8 cellular contexts compared by ENCODE assay signal in genomic region chrX:24676403-24677024, GRCh38. TPM values are rescaled to one million over a fixed set of nuclear protein-coding genes. Genes with fewer than 3 reads are reported as not detected.
DNase-seq lines count a peak whose midpoint lies in the region; ATAC-seq and TF ChIP-seq lines count a peak whose summit lies in the region.

No MANE protein-coding gene starts in this region.

- DNase-seq in RKO (ENCODE audit: low spot score) (peak; percentile 25), vagina (ENCODE audit: extremely low spot score in 2 of 2) (no peak), MG63 (no peak), T-helper 9 cell (no peak)

- ATAC-seq in gastroesophageal sphincter: peak; percentile 25
- no peak for ATAC-seq in HG03108 (IDR thresholded peaks at IDR 0.05; ENCODE audit: unreplicated experiment)

- WGBS in gastroesophageal sphincter (ENCODE audit: low coverage in 1 of 2), 2 donors: 0 to 11% methylated on average over 1 to 5 of the region's 5 CpGs

- no peaks in the 10 kb centered on the region for H3K4me1 ChIP-seq in gastroesophageal sphincter
- no peaks in the 10 kb centered on the region for H3K4me1 ChIP-seq in vagina

- H3K27ac ChIP-seq in 22Rv1 (no peak overlapping the region), gastroesophageal sphincter (no peak overlapping the region), vagina (no peak overlapping the region)

- H3K4me3 ChIP-seq in gastroesophageal sphincter: no peak overlapping the region
- H3K4me3 ChIP-seq in vagina: no peak overlapping the region
- H3K4me3 ChIP-seq in MG63: no peak overlapping the region

- no peak for TF ChIP-seq POLR2A in gastroesophageal sphincter (IDR thresholded peaks at IDR 0.05)
- TF ChIP-seq POLR2A in vagina (IDR thresholded peaks at IDR 0.05): no peak

- no peaks in the 10 kb centered on the region for H3K36me3 ChIP-seq in gastroesophageal sphincter
- no peaks in the 10 kb centered on the region for H3K36me3 ChIP-seq in vagina
- H3K36me3 ChIP-seq in MG63: no peaks in the 10 kb centered on the region

- no peaks in the 10 kb centered on the region for H3K27me3 ChIP-seq in gastroesophageal sphincter
- no peaks in the 10 kb centered on the region for H3K27me3 ChIP-seq in vagina
- H3K27me3 ChIP-seq in MG63: no peaks in the 10 kb centered on the region

- peak; percentile 69 for TF ChIP-seq CTCF in 22Rv1 (IDR thresholded peaks at IDR 0.05)
- TF ChIP-seq CTCF in GM12872 (IDR thresholded peaks at IDR 0.05; ENCODE audit: insufficient read depth, low read depth, low read length): peak; percentile 45; the same call in 2 of the 3 replicates
- peak in 3 of 4 experiments; percentile 6 to 52 (median 33) for TF ChIP-seq CTCF in gastroesophageal sphincter (IDR thresholded peaks at IDR 0.05)
- peak in 2 of 3 experiments; percentile 14 to 32 for TF ChIP-seq CTCF in vagina (IDR thresholded peaks at IDR 0.05)

- intact Hi-C loops in vagina (cut with DNase I): no loop called here

- TF ChIP-seq EP300 in gastroesophageal sphincter (IDR thresholded peaks at IDR 0.05): no peak

- H3K9me3 ChIP-seq in gastroesophageal sphincter (no peaks in the 10 kb centered on the region), vagina (no peaks in the 10 kb centered on the region), MG63 (no peaks in the 10 kb centered on the region)

RNA-seq across cellular contexts. Expression of gene POLA1, which starts 17.2 kb away (rescaled TPM):
- 10 to 100 TPM; 12.0 to 15.6 (median 12.5) TPM for total RNA-seq in gastroesophageal sphincter
- total RNA-seq in vagina: 17.2 TPM
- 11.3 and 19.9 TPM in 2 replicates for total RNA-seq in MG63 (2014; rRNA removed; shearing (Covaris generic); ENCODE audit: low replicate concordance)

RNA-seq across cellular contexts. Expression of gene PCYT1B, which starts 29.4 kb away (rescaled TPM):
- total RNA-seq in gastroesophageal sphincter (10 to 100 TPM in 1 of 4 donors, 1 to 10 TPM in 3; 1.6 to 12.5 (median 4.6) TPM), vagina (not detected)
- 0.07 TPM in 1 of 2 replicates, not detected in the other for total RNA-seq in MG63 (2014; rRNA removed; shearing (Covaris generic); ENCODE audit: low replicate concordance)
